Comparison of ENCODE assay signal across 20 cellular contexts in genomic region chr1:32830092-32830852, GRCh38. TPM values are rescaled to one million over a fixed set of nuclear protein-coding genes. Genes with fewer than 3 reads are reported as not detected.
"Had no signal": no experiment of that assay in that cellular context is flagged by ENCODE, and none has a peak within 500 bp of the region (broad histone marks: within the 10 kb centered on the region; RNA-seq: fewer than 3 reads in every experiment).

No MANE protein-coding gene starts in this region.

- H3K27me3 ChIP-seq: brain microvascular endothelial cell had no signal

- H3K27ac ChIP-seq: brain microvascular endothelial cell, thoracic aorta, WERI-Rb-1 had no signal

- H3K4me3 Mint-ChIP-seq: dendritic cell treated with granulocyte-macrophage colony-stimulating factor and Interleukin-4, amounts not matched to agents 40 ng/mL and 50 ng/mL, for 4 days; stimulated activated naive CD8-positive, alpha-beta T cell treated with anti-CD3 and anti-CD28 coated beads, Interleukin-15, Interleukin-2, amounts not matched to agents 100 ng/mL and 50 ng/mL, for 24 hours had no signal

- H3K27ac Mint-ChIP-seq: activated T-helper 2 cell treated with anti-CD3 and anti-CD28 coated beads, Interferon-gamma antibody, Interleukin-2, Interleukin-4, amounts not matched to agents 10 μg/mL and 5 μg/mL and 100 μg/mL, durations not matched to agents 14 hours and 24 hours and 36 hours; dendritic cell treated with granulocyte-macrophage colony-stimulating factor and Interleukin-4, amounts not matched to agents 40 ng/mL and 50 ng/mL, for 4 days; stimulated activated naive CD8-positive, alpha-beta T cell treated with anti-CD3 and anti-CD28 coated beads, Interleukin-15, Interleukin-2, amounts not matched to agents 100 ng/mL and 50 ng/mL, for 24 hours had no signal

- H3K9me3 ChIP-seq: mucosa of descending colon, thoracic aorta had no signal

- ATAC-seq: left cardiac atrium, mucosa of descending colon, sciatic nerve had no signal

- H3K4me3 ChIP-seq: lung, mucosa of descending colon, thoracic aorta had no signal

- H3K27me3 Mint-ChIP-seq: dendritic cell treated with granulocyte-macrophage colony-stimulating factor and Interleukin-4, amounts not matched to agents 40 ng/mL and 50 ng/mL, for 4 days; stimulated activated naive CD8-positive, alpha-beta T cell treated with anti-CD3 and anti-CD28 coated beads, Interleukin-15, Interleukin-2, amounts not matched to agents 100 ng/mL and 50 ng/mL, for 24 hours had no signal

- DNase-seq: activated CD4-positive, alpha-beta T cell treated with anti-CD3 and anti-CD28 coated beads for 48 hours; activated naive CD4-positive, alpha-beta T cell treated with anti-CD3 and anti-CD28 coated beads, Interleukin-2, amount 50 U/mL, for 16 hours; amygdala; brain microvascular endothelial cell; cerebellar nuclear complex; erythroblast; left cardiac atrium; mucosa of descending colon; SW 1271; WERI-Rb-1 had no signal

- H3K9me3 Mint-ChIP-seq: activated T-helper 2 cell treated with anti-CD3 and anti-CD28 coated beads, Interferon-gamma antibody, Interleukin-2, Interleukin-4, amounts not matched to agents 10 μg/mL and 5 μg/mL and 100 μg/mL, durations not matched to agents 14 hours and 24 hours and 36 hours; dendritic cell treated with granulocyte-macrophage colony-stimulating factor and Interleukin-4, amounts not matched to agents 40 ng/mL and 50 ng/mL, for 4 days; stimulated activated naive CD8-positive, alpha-beta T cell treated with anti-CD3 and anti-CD28 coated beads, Interleukin-15, Interleukin-2, amounts not matched to agents 100 ng/mL and 50 ng/mL, for 24 hours had no signal

RNA-seq across cellular contexts. Expression of gene FNDC5, which starts 40.4 kb away (rescaled TPM):
- total RNA-seq: activated T-helper 2 cell treated with anti-CD3 and anti-CD28 coated beads, Interferon-gamma antibody, Interleukin-2, Interleukin-4, amounts not matched to agents 10 μg/mL and 5 μg/mL and 100 μg/mL, durations not matched to agents 14 hours and 24 hours and 36 hours had no signal

RNA-seq across cellular contexts. Expression of gene HPCA, which starts 56.0 kb away (rescaled TPM):
- total RNA-seq: glomerular endothelial cell, left cardiac atrium, osteocyte, pulmonary artery endothelial cell, thoracic aorta, urinary bladder had no signal
